In genomic region chr2:218891275-218892135, GRCh38 we compare ENCODE assay signal across 16 cellular contexts. TPM values are rescaled to one million over a fixed set of nuclear protein-coding genes. Genes with fewer than 3 reads are reported as not detected.
DNase-seq lines count a peak whose midpoint lies in the region; ATAC-seq and TF ChIP-seq lines count a peak whose summit lies in the region.
"Had no signal": no experiment of that assay in that cellular context is flagged by ENCODE, and none has a peak within 500 bp of the region (broad histone marks: within the 10 kb centered on the region; RNA-seq: fewer than 3 reads in every experiment).

No MANE protein-coding gene starts in this region.

- no peaks in the 10 kb centered on the region for H3K27me3 Mint-ChIP-seq in CD8-positive, alpha-beta T cell (ENCODE audit: low read depth)
- H3K27me3 Mint-ChIP-seq in activated naive CD8-positive, alpha-beta T cell, result no peaks in the 10 kb centered on the region
- peaks cover 41 to 43% of the 10 kb centered on the region in 2 donors for H3K27me3 Mint-ChIP-seq in natural killer cell treated with Interleukin-12 subunit alpha and Interleukin-12 subunit beta and Interleukin-15 and Interleukin-18, amount 100 ng/mL, for 72 hours

- POLR2A ChIA-PET in CD8-positive, alpha-beta T cell (lab: Charles Lee), result interaction anchor here (9.5 kb wide), 1 partner anchor 12 kb away, joined by 272 read pairs; the partner anchor contains the start of gene WNT10A

- H3K9me3 ChIP-seq in CD8-positive, alpha-beta T cell (ENCODE audit: low read length), result no peaks in the 10 kb centered on the region
- H3K9me3 ChIP-seq: ascending aorta, left lung, sigmoid colon had no signal

- CTCF ChIA-PET in CD8-positive, alpha-beta T cell (lab: Charles Lee), result interaction anchor here (1.0 to 30.3 kb wide), 2 partner anchors 13 to 232 kb away, joined by 3 to 1148 read pairs; partner anchors contain the start of genes BCS1L, WNT10A and ZNF142

- no peak overlapping the region for H3K27ac ChIP-seq in CD8-positive, alpha-beta T cell (ENCODE audit: low read depth, low read length)
- H3K27ac ChIP-seq: ascending aorta, sigmoid colon had no signal

- intact Hi-C loops in CD8-positive, alpha-beta T cell (cut with DNase I, micrococcal nuclease), result loop anchor here (1.0 to 5.0 kb wide), 5 partner anchors 8 to 387 kb away; partner anchors contain the start of genes DNAJB2 (in 1 of the 2), NHEJ1 (in 1 of the 2) and WNT10A (in 1 of the 2)
- intact Hi-C loops in cardiac septum (cut with DNase I), result no loop called here

- no peaks in the 10 kb centered on the region for H3K36me3 ChIP-seq in CD8-positive, alpha-beta T cell (ENCODE audit: insufficient read depth, low read length)
- H3K36me3 ChIP-seq: ascending aorta, left lung, sigmoid colon had no signal

- no peaks in the 10 kb centered on the region for H3K9me3 Mint-ChIP-seq in CD8-positive, alpha-beta T cell
- H3K9me3 Mint-ChIP-seq in activated naive CD8-positive, alpha-beta T cell (ENCODE audit: low read depth), result no peaks in the 10 kb centered on the region
- H3K9me3 Mint-ChIP-seq in natural killer cell treated with Interleukin-12 subunit alpha and Interleukin-12 subunit beta and Interleukin-15 and Interleukin-18, amount 100 ng/mL, for 72 hours, result no peaks in the 10 kb centered on the region

- no peak overlapping the region for H3K4me3 Mint-ChIP-seq in CD8-positive, alpha-beta T cell
- H3K4me3 Mint-ChIP-seq in activated naive CD8-positive, alpha-beta T cell, result peak overlapping the region; percentile 58
- H3K4me3 Mint-ChIP-seq in natural killer cell treated with Interleukin-12 subunit alpha and Interleukin-12 subunit beta and Interleukin-15 and Interleukin-18, amount 100 ng/mL, for 72 hours, result peak overlapping the region; percentile 19

- H3K36me3 Mint-ChIP-seq in CD8-positive, alpha-beta T cell, result no peaks in the 10 kb centered on the region
- H3K36me3 Mint-ChIP-seq in activated naive CD8-positive, alpha-beta T cell, result peaks cover 4% of the 10 kb centered on the region
- H3K36me3 Mint-ChIP-seq in natural killer cell treated with Interleukin-12 subunit alpha and Interleukin-12 subunit beta and Interleukin-15 and Interleukin-18, amount 100 ng/mL, for 72 hours, result no peaks in the 10 kb centered on the region

- TF ChIP-seq CTCF in CD8-positive, alpha-beta T cell (IDR thresholded peaks at IDR 0.05), result no peak

- H3K4me1 Mint-ChIP-seq in CD8-positive, alpha-beta T cell (ENCODE audit: low read depth), result peaks cover 39% of the 10 kb centered on the region
- H3K4me1 Mint-ChIP-seq in activated naive CD8-positive, alpha-beta T cell (ENCODE audit: low read depth), result peaks cover 49% of the 10 kb centered on the region
- H3K4me1 Mint-ChIP-seq in natural killer cell treated with Interleukin-12 subunit alpha and Interleukin-12 subunit beta and Interleukin-15 and Interleukin-18, amount 100 ng/mL, for 72 hours (ENCODE audit: low read depth in 2 of 2), result peaks cover 34 to 40% of the 10 kb centered on the region in 2 donors

- no peak for ATAC-seq in CD8-positive, alpha-beta T cell
- ATAC-seq in natural killer cell treated with Interleukin-12 subunit alpha and Interleukin-12 subunit beta and Interleukin-15 and Interleukin-18, amount 100 ng/mL, for 72 hours, result no peak

- H3K27me3 ChIP-seq in CD8-positive, alpha-beta T cell (ENCODE audit: insufficient read depth, low read length), result no peaks in the 10 kb centered on the region

- no peak overlapping the region for H3K4me3 ChIP-seq in CD8-positive, alpha-beta T cell (ENCODE audit: low read depth, low read length)

- peaks cover 47% of the 10 kb centered on the region for H3K4me1 ChIP-seq in CD8-positive, alpha-beta T cell (ENCODE audit: insufficient read depth, low read length)

- no peak for DNase-seq in CD8-positive, alpha-beta T cell
- peak; percentile 19 for DNase-seq in HuH-7 (ENCODE audit: low spot score)
- peak; percentile 44 for DNase-seq in natural killer cell treated with Interleukin-12 subunit alpha and Interleukin-12 subunit beta and Interleukin-15 and Interleukin-18, amount 100 ng/mL, for 72 hours (ENCODE audit: low spot score)
- no peak for DNase-seq in NCI-H2227 (lab: John Stamatoyannopoulos, UW; ENCODE audit: unreplicated experiment)
- no peak for DNase-seq in MV-4-11 (lab: John Stamatoyannopoulos, UW)
- DNase-seq in cardiac septum (ENCODE audit: low spot score), result no peak
- DNase-seq: activated CD8-positive, alpha-beta memory T cell treated with anti-CD3 and anti-CD28 coated beads, Interleukin-2, amount 50 U/mL, for 48 hours; GDM1; left lung; NCI-H1930; Right ventricle myocardium superior; sigmoid colon; stimulated activated CD4-positive, alpha-beta T cell treated with anti-CD3 and anti-CD28 coated beads, Interleukin-4, amount 100 ng/mL, for 1 hour had no signal

- peak overlapping the region; percentile 95 for H3K27ac Mint-ChIP-seq in CD8-positive, alpha-beta T cell
- H3K27ac Mint-ChIP-seq in activated naive CD8-positive, alpha-beta T cell, result peak overlapping the region; percentile 46
- no peak overlapping the region for H3K27ac Mint-ChIP-seq in natural killer cell treated with Interleukin-12 subunit alpha and Interleukin-12 subunit beta and Interleukin-15 and Interleukin-18, amount 100 ng/mL, for 72 hours

RNA-seq across cellular contexts. Expression of gene WNT10A, which starts 10.9 kb away (rescaled TPM):
- total RNA-seq in CD8-positive, alpha-beta T cell, result 1 to 10 TPM; 4.9 to 6.6 TPM
- total RNA-seq in natural killer cell treated with Interleukin-12 subunit alpha and Interleukin-12 subunit beta and Interleukin-15 and Interleukin-18, amount 100 ng/mL, for 72 hours, result not detected
- not detected for total RNA-seq in cardiac septum
- total RNA-seq: ascending aorta, H4, Right ventricle myocardium superior, sigmoid colon had no signal

RNA-seq across cellular contexts. Expression of gene WNT6, which starts 31.9 kb away (rescaled TPM):
- total RNA-seq in CD8-positive, alpha-beta T cell, result not detected
- total RNA-seq in natural killer cell treated with Interleukin-12 subunit alpha and Interleukin-12 subunit beta and Interleukin-15 and Interleukin-18, amount 100 ng/mL, for 72 hours, result not detected
- total RNA-seq in cardiac septum, result 0.46 TPM
- total RNA-seq: left lung had no signal

RNA-seq across cellular contexts. Expression of gene PRKAG3, which starts 59.9 kb away (rescaled TPM):
- not detected for total RNA-seq in CD8-positive, alpha-beta T cell
- not detected for total RNA-seq in natural killer cell treated with Interleukin-12 subunit alpha and Interleukin-12 subunit beta and Interleukin-15 and Interleukin-18, amount 100 ng/mL, for 72 hours
- total RNA-seq in cardiac septum, result 0.13 TPM
- total RNA-seq: ascending aorta, H4, left lung, Right ventricle myocardium superior, sigmoid colon had no signal

Comparison
In these comparisons a context has a peak if more than half of its experiments do, and no peak if none do; other contexts are left out.
1. DNase-seq: peak in HuH-7 (single experiment) and natural killer cell treated with Interleukin-12 subunit alpha and Interleukin-12 subunit beta and Interleukin-15 and Interleukin-18, amount 100 ng/mL, for 72 hours (single experiment); none in CD8-positive, alpha-beta T cell (0 of 7), NCI-H2227 (single experiment), MV-4-11 (single experiment) and cardiac septum (single experiment).
2. H3K27ac Mint-ChIP-seq: peak in CD8-positive, alpha-beta T cell (single experiment) and activated naive CD8-positive, alpha-beta T cell (single experiment); none in natural killer cell treated with Interleukin-12 subunit alpha and Interleukin-12 subunit beta and Interleukin-15 and Interleukin-18, amount 100 ng/mL, for 72 hours (0 of 2).